ENCODE assay signal across 1 cellular context in genomic region chr17:59754547-59754946, GRCh38.
TF ChIP-seq lines count a peak whose summit lies in the region.

No MANE protein-coding gene starts in this region.

TF ChIP-seq in HepG2, 621 proteins besides CTCF, POLR2A, EP300 and RAD21 (continued from another document and continues in another):
- TF ChIP-seq HMGXB3 (CRISPR knock-in tag; IDR thresholded peaks at IDR 0.05; ENCODE audit: borderline replicate concordance): no peak
- no peak for TF ChIP-seq ZNF414 (CRISPR knock-in tag; IDR thresholded peaks at IDR 0.05)
- TF ChIP-seq MAZ (IDR thresholded peaks at IDR 0.05; ENCODE audit: borderline replicate concordance, low read depth, low read length): no peak
- no peak for TF ChIP-seq MAZ (CRISPR knock-in tag; IDR thresholded peaks at IDR 0.05; ENCODE audit: low read depth)
- no peak for TF ChIP-seq TBX3 (IDR thresholded peaks at IDR 0.05; ENCODE audit: borderline replicate concordance)
- TF ChIP-seq PRDM10 (CRISPR knock-in tag; IDR thresholded peaks at IDR 0.05; ENCODE audit: low read depth): 0 out of 2 replicates have a peak, but pooled peaks have one; percentile 24
- TF ChIP-seq SALL1 (CRISPR knock-in tag; IDR thresholded peaks at IDR 0.05): peak; percentile 20; the same call in 1 of the 2 replicates
- no peak for TF ChIP-seq ATF7 (IDR thresholded peaks at IDR 0.05)
- TF ChIP-seq ATF7 (CRISPR knock-in tag; IDR thresholded peaks at IDR 0.05): no peak
- TF ChIP-seq ZSCAN9 (CRISPR knock-in tag; IDR thresholded peaks at IDR 0.05; ENCODE audit: borderline replicate concordance): peak; percentile 35; the same call in 1 of the 2 replicates
- no peak for TF ChIP-seq ZNF747 (CRISPR knock-in tag; IDR thresholded peaks at IDR 0.05; ENCODE audit: borderline replicate concordance)
- TF ChIP-seq RBFOX2 (IDR thresholded peaks at IDR 0.05; ENCODE audit: low read depth, low read length): no peak; the same call in none of the 2 replicates
- peak; percentile 94 for TF ChIP-seq NFIC (IDR thresholded peaks at IDR 0.05; ENCODE audit: low read length)
- no peak for TF ChIP-seq ISX (CRISPR knock-in tag; conservative IDR thresholded peaks at IDR 0.05)
- TF ChIP-seq HMG20A (CRISPR knock-in tag; IDR thresholded peaks at IDR 0.05; ENCODE audit: borderline replicate concordance): peak; percentile 93
- peak; percentile 71; the same call in 1 of the 2 replicates for TF ChIP-seq BCL6 (CRISPR knock-in tag; IDR thresholded peaks at IDR 0.05)
- no peak for TF ChIP-seq ZNF605 (CRISPR knock-in tag; IDR thresholded peaks at IDR 0.05)
- TF ChIP-seq CCAR2 (optimal IDR thresholded peaks at IDR 0.05; ENCODE audit: low read depth, low read length): no peak
- no peak for TF ChIP-seq KLF9 (CRISPR knock-in tag; IDR thresholded peaks at IDR 0.05; ENCODE audit: low read depth)
- TF ChIP-seq, protein P1, sequence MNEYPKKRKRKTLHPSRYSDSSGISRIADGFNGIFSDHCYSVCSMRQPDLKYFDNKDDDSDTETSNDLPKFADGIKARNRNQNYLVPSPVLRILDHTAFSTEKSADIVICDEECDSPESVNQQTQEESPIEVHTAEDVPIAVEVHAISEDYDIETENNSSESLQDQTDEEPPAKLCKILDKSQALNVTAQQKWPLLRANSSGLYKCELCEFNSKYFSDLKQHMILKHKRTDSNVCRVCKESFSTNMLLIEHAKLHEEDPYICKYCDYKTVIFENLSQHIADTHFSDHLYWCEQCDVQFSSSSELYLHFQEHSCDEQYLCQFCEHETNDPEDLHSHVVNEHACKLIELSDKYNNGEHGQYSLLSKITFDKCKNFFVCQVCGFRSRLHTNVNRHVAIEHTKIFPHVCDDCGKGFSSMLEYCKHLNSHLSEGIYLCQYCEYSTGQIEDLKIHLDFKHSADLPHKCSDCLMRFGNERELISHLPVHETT (CRISPR knock-in tag; conservative IDR thresholded peaks at IDR 0.05): no peak
- 0 out of 2 replicates have a peak, but pooled peaks have one; percentile 22 for TF ChIP-seq HDAC2 (CRISPR knock-in tag; IDR thresholded peaks at IDR 0.05)
- no peak for TF ChIP-seq ZFP36 (IDR thresholded peaks at IDR 0.05; ENCODE audit: borderline replicate concordance, low read depth, low read length, partially characterized antibody)
- TF ChIP-seq, protein P2, sequence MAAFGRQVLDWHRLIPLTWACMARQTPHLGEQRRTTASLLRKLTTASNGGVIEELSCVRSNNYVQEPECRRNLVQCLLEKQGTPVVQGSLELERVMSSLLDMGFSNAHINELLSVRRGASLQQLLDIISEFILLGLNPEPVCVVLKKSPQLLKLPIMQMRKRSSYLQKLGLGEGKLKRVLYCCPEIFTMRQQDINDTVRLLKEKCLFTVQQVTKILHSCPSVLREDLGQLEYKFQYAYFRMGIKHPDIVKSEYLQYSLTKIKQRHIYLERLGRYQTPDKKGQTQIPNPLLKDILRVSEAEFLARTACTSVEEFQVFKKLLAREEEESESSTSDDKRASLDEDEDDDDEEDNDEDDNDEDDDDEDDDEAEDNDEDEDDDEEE (CRISPR knock-in tag; IDR thresholded peaks at IDR 0.05): no peak
- no peak for TF ChIP-seq ZNF598 (CRISPR knock-in tag; IDR thresholded peaks at IDR 0.05; ENCODE audit: borderline replicate concordance)
- peak; percentile 97 for TF ChIP-seq ARID5B (CRISPR knock-in tag; IDR thresholded peaks at IDR 0.05)
- TF ChIP-seq SOX13 (IDR thresholded peaks at IDR 0.05): 0 out of 2 replicates have a peak, but pooled peaks have one; percentile 47
- peak in 1 of 2 experiments; percentile 83; a peak in 2 of 4 replicates for TF ChIP-seq SOX13 (CRISPR knock-in tag; conservative IDR thresholded peaks at IDR 0.05 in 1 of 2, IDR thresholded peaks at IDR 0.05 in 1 of 2)
- no peak for TF ChIP-seq KLF16 (CRISPR knock-in tag; IDR thresholded peaks at IDR 0.05)
- TF ChIP-seq ZSCAN12 (CRISPR knock-in tag; IDR thresholded peaks at IDR 0.05): no peak
- no peak for TF ChIP-seq TOE1 (CRISPR knock-in tag; IDR thresholded peaks at IDR 0.05)
- TF ChIP-seq FIP1L1 (IDR thresholded peaks at IDR 0.05; ENCODE audit: borderline replicate concordance, insufficient read depth, low read depth, low read length): no peak
- TF ChIP-seq HOXD1 (CRISPR knock-in tag; IDR thresholded peaks at IDR 0.05): no peak; the same call in 1 of the 2 replicates
- TF ChIP-seq ZNF776 (CRISPR knock-in tag; IDR thresholded peaks at IDR 0.05): no peak
- TF ChIP-seq, protein P3, sequence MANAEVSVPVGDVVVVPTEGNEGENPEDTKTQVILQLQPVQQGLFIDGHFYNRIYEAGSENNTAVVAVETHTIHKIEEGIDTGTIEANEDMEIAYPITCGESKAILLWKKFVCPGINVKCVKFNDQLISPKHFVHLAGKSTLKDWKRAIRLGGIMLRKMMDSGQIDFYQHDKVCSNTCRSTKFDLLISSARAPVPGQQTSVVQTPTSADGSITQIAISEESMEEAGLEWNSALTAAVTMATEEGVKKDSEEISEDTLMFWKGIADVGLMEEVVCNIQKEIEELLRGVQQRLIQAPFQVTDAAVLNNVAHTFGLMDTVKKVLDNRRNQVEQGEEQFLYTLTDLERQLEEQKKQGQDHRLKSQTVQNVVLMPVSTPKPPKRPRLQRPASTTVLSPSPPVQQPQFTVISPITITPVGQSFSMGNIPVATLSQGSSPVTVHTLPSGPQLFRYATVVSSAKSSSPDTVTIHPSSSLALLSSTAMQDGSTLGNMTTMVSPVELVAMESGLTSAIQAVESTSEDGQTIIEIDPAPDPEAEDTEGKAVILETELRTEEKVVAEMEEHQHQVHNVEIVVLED (CRISPR knock-in tag; IDR thresholded peaks at IDR 0.05; ENCODE audit: borderline replicate concordance): no peak
- TF ChIP-seq PHF20 (CRISPR knock-in tag; IDR thresholded peaks at IDR 0.05): no peak
- TF ChIP-seq KAT7 (CRISPR knock-in tag; IDR thresholded peaks at IDR 0.05; ENCODE audit: borderline replicate concordance): no peak
- TF ChIP-seq ZNF891 (CRISPR knock-in tag; IDR thresholded peaks at IDR 0.05): no peak
- TF ChIP-seq ZFP41 (CRISPR knock-in tag; IDR thresholded peaks at IDR 0.05; ENCODE audit: borderline replicate concordance): no peak
- no peak for TF ChIP-seq SNAPC2 (CRISPR knock-in tag; IDR thresholded peaks at IDR 0.05)
- TF ChIP-seq HIVEP1 (CRISPR knock-in tag; IDR thresholded peaks at IDR 0.05): no peak
- TF ChIP-seq SMC3 (IDR thresholded peaks at IDR 0.05; ENCODE audit: low read length): no peak
- TF ChIP-seq ZNF841 (CRISPR knock-in tag; IDR thresholded peaks at IDR 0.05; ENCODE audit: borderline replicate concordance): no peak
- no peak for TF ChIP-seq ZSCAN29 (CRISPR knock-in tag; conservative IDR thresholded peaks at IDR 0.05)
- no peak for TF ChIP-seq HMGA1 (CRISPR knock-in tag; conservative IDR thresholded peaks at IDR 0.05)
- TF ChIP-seq JARID2 (CRISPR knock-in tag; IDR thresholded peaks at IDR 0.05; ENCODE audit: insufficient replicate concordance): no peak
- TF ChIP-seq ARHGAP35 (CRISPR knock-in tag; IDR thresholded peaks at IDR 0.05; ENCODE audit: borderline replicate concordance): no peak
- no peak for TF ChIP-seq SAFB2 (CRISPR knock-in tag; IDR thresholded peaks at IDR 0.05; ENCODE audit: borderline replicate concordance, low read depth)
- TF ChIP-seq CAMTA2 (CRISPR knock-in tag; IDR thresholded peaks at IDR 0.05; ENCODE audit: borderline replicate concordance): no peak
- no peak for TF ChIP-seq ZSCAN20 (CRISPR knock-in tag; IDR thresholded peaks at IDR 0.05; ENCODE audit: borderline replicate concordance)
- TF ChIP-seq BRCA1 (CRISPR knock-in tag; IDR thresholded peaks at IDR 0.05): no peak
- no peak for TF ChIP-seq ZNF816 (CRISPR knock-in tag; IDR thresholded peaks at IDR 0.05; ENCODE audit: borderline replicate concordance)
- TF ChIP-seq ZNF430 (CRISPR knock-in tag; IDR thresholded peaks at IDR 0.05): no peak
- no peak for TF ChIP-seq KAT2B (IDR thresholded peaks at IDR 0.05; ENCODE audit: borderline replicate concordance, low read depth, low read length)
- TF ChIP-seq AGO2 (optimal IDR thresholded peaks at IDR 0.05; ENCODE audit: low read depth, low read length): no peak
- no peak for TF ChIP-seq ZNF576 (CRISPR knock-in tag; IDR thresholded peaks at IDR 0.05)
- TF ChIP-seq RXRB (CRISPR knock-in tag; IDR thresholded peaks at IDR 0.05; ENCODE audit: borderline replicate concordance): peak; percentile 89
